ENCODE assay signal across 12 cellular contexts in genomic region chr10:78742406-78742729, GRCh38.
"Had no signal": no experiment of that assay in that cellular context is flagged by ENCODE, and none has a peak within 500 bp of the region (broad histone marks: within the 10 kb centered on the region; RNA-seq: fewer than 3 reads in every experiment).

No MANE protein-coding gene starts in this region.

- H3K36me3 ChIP-seq: lower lobe of right lung, neutrophil, thoracic aorta, WERI-Rb-1 had no signal

- H3K27ac ChIP-seq: lower lobe of right lung, neutrophil, thoracic aorta, WERI-Rb-1 had no signal

- H3K9me3 ChIP-seq: lower lobe of right lung, neutrophil, thoracic aorta had no signal

- H3K4me3 ChIP-seq: lower lobe of right lung, thoracic aorta had no signal

- DNase-seq: activated CD4-positive, alpha-beta memory T cell treated with anti-CD3 and anti-CD28 coated beads, Interleukin-2, amount 10 ng/mL, durations not matched to agents 7 days and 5 days; activated effector memory CD4-positive, alpha-beta T cell treated with Interleukin-2 at 50 U/mL for 16 hours; activated naive CD4-positive, alpha-beta T cell treated with anti-CD3 and anti-CD28 coated beads, Interleukin-2, amount 50 U/mL, for 16 hours; activated T-cell treated with anti-CD3 and anti-CD28 coated beads, Interleukin-2, amount 50 U/mL, for 4 hours; lower lobe of right lung; midbrain; WERI-Rb-1 had no signal

- FAIRE-seq: astrocyte, small intestine, urothelium cell line had no signal
